1 cellular context compared by ENCODE assay signal in genomic region chr15:71435552-71435951, GRCh38.
TF ChIP-seq lines count a peak whose summit lies in the region.

No MANE protein-coding gene starts in this region.

TF ChIP-seq in GM23338, 12 proteins besides CTCF, POLR2A, EP300 and RAD21:
- TF ChIP-seq, protein P1, sequence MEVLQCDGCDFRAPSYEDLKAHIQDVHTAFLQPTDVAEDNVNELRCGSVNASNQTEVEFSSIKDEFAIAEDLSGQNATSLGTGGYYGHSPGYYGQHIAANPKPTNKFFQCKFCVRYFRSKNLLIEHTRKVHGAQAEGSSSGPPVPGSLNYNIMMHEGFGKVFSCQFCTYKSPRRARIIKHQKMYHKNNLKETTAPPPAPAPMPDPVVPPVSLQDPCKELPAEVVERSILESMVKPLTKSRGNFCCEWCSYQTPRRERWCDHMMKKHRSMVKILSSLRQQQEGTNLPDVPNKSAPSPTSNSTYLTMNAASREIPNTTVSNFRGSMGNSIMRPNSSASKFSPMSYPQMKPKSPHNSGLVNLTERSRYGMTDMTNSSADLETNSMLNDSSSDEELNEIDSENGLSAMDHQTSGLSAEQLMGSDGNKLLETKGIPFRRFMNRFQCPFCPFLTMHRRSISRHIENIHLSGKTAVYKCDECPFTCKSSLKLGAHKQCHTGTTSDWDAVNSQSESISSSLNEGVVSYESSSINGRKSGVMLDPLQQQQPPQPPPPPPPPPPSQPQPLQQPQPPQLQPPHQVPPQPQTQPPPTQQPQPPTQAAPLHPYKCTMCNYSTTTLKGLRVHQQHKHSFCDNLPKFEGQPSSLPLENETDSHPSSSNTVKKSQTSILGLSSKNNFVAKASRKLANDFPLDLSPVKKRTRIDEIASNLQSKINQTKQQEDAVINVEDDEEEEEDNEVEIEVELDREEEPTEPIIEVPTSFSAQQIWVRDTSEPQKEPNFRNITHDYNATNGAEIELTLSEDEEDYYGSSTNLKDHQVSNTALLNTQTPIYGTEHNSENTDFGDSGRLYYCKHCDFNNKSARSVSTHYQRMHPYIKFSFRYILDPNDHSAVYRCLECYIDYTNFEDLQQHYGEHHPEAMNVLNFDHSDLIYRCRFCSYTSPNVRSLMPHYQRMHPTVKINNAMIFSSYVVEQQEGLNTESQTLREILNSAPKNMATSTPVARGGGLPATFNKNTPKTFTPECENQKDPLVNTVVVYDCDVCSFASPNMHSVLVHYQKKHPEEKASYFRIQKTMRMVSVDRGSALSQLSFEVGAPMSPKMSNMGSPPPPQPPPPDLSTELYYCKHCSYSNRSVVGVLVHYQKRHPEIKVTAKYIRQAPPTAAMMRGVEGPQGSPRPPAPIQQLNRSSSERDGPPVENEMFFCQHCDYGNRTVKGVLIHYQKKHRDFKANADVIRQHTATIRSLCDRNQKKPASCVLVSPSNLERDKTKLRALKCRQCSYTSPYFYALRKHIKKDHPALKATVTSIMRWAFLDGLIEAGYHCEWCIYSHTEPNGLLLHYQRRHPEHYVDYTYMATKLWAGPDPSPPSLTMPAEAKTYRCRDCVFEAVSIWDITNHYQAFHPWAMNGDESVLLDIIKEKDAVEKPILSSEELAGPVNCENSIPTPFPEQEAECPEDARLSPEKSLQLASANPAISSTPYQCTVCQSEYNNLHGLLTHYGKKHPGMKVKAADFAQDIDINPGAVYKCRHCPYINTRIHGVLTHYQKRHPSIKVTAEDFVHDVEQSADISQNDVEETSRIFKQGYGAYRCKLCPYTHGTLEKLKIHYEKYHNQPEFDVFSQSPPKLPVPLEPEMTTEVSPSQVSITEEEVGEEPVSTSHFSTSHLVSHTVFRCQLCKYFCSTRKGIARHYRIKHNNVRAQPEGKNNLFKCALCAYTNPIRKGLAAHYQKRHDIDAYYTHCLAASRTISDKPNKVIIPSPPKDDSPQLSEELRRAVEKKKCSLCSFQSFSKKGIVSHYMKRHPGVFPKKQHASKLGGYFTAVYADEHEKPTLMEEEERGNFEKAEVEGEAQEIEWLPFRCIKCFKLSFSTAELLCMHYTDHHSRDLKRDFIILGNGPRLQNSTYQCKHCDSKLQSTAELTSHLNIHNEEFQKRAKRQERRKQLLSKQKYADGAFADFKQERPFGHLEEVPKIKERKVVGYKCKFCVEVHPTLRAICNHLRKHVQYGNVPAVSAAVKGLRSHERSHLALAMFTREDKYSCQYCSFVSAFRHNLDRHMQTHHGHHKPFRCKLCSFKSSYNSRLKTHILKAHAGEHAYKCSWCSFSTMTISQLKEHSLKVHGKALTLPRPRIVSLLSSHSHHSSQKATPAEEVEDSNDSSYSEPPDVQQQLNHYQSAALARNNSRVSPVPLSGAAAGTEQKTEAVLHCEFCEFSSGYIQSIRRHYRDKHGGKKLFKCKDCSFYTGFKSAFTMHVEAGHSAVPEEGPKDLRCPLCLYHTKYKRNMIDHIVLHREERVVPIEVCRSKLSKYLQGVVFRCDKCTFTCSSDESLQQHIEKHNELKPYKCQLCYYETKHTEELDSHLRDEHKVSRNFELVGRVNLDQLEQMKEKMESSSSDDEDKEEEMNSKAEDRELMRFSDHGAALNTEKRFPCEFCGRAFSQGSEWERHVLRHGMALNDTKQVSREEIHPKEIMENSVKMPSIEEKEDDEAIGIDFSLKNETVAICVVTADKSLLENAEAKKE (CRISPR knock-in tag; IDR thresholded peaks at IDR 0.05), result no peak
- TF ChIP-seq POLR2AphosphoS5 (IDR thresholded peaks at IDR 0.05; ENCODE audit: low read depth), result no peak
- TF ChIP-seq EZH2 (IDR thresholded peaks at IDR 0.05; ENCODE audit: low read depth, unreplicated experiment), result no peak
- TF ChIP-seq JUNB (IDR thresholded peaks at IDR 0.05; ENCODE audit: unreplicated experiment), result no peak
- no peak for TF ChIP-seq ZNF114 (CRISPR knock-in tag; IDR thresholded peaks at IDR 0.05)
- no peak for TF ChIP-seq REST (IDR thresholded peaks at IDR 0.05; ENCODE audit: unreplicated experiment)
- no peak for TF ChIP-seq NANOG (IDR thresholded peaks at IDR 0.05; ENCODE audit: borderline replicate concordance)
- no peak for TF ChIP-seq EZH2phosphoT487 (IDR thresholded peaks at IDR 0.05; ENCODE audit: unreplicated experiment)
- no peak for TF ChIP-seq STAT1 (IDR thresholded peaks at IDR 0.05; ENCODE audit: unreplicated experiment)
- TF ChIP-seq ETS1 (IDR thresholded peaks at IDR 0.05), result no peak
- TF ChIP-seq ZNF331 (CRISPR knock-in tag; IDR thresholded peaks at IDR 0.05; ENCODE audit: low read depth), result no peak
- TF ChIP-seq CREB1 (CRISPR knock-in tag; IDR thresholded peaks at IDR 0.05; ENCODE audit: low read depth), result no peak
TF ChIP-seq in GM23338: peak in this region for 0.
